In the genomic region with DNA sequence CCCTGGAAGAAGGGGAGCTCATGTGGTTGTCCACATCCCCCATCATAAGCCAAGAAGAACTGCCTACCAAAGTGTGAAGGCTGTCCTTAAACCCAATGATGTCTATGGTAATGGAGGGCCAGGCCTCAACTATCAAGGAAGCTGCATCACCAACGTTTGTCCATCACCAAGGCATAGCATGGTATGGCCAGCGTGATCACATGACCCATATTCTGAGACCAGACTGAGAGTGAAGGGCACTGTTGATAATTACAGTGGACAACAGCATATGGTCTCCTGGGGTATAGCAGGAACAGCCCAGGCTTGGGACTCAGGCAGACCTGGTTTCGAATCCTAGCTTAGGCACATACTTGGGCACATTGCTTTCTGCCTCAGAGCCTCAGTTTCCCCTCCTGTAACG, we compare ENCODE assay signal across 1 cellular context.
TF ChIP-seq lines count a peak whose summit lies in the region.

No MANE protein-coding gene starts in this region.

TF ChIP-seq in K562, 482 proteins besides CTCF, POLR2A, EP300 and RAD21 (continued from another document):
- TF ChIP-seq, protein P1, sequence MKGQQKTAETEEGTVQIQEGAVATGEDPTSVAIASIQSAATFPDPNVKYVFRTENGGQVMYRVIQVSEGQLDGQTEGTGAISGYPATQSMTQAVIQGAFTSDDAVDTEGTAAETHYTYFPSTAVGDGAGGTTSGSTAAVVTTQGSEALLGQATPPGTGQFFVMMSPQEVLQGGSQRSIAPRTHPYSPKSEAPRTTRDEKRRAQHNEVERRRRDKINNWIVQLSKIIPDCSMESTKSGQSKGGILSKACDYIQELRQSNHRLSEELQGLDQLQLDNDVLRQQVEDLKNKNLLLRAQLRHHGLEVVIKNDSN (CRISPR knock-in tag; IDR thresholded peaks at IDR 0.05) = peak; percentile 69
- TF ChIP-seq POLR2AphosphoS2 (IDR thresholded peaks at IDR 0.05; ENCODE audit: low read length) (no peak), ZNF589 (CRISPR knock-in tag; IDR thresholded peaks at IDR 0.05; ENCODE audit: low read depth) (0 out of 2 replicates have a peak, but pooled peaks have one; percentile 27), ETV6 (IDR thresholded peaks at IDR 0.05; ENCODE audit: borderline replicate concordance in 1 of 2, low read depth in 2 of 2, low read length in 1 of 2) (no peak), ETV6 (CRISPR knock-in tag; IDR thresholded peaks at IDR 0.05; ENCODE audit: borderline replicate concordance) (0 out of 2 replicates have a peak, but pooled peaks have one; percentile 36), SAP30 (IDR thresholded peaks at IDR 0.05; ENCODE audit: borderline replicate concordance, insufficient read depth, low read depth, low read length, poor library complexity, severe bottlenecking) (no peak), TOE1 (IDR thresholded peaks at IDR 0.05; ENCODE audit: borderline replicate concordance) (peak; percentile 33; the same call in 1 of the 2 replicates), TOE1 (CRISPR knock-in tag; IDR thresholded peaks at IDR 0.05; ENCODE audit: borderline replicate concordance, low read depth) (no peak), TEAD4 (IDR thresholded peaks at IDR 0.05; ENCODE audit: low read length) (no peak), TEAD4 (CRISPR knock-in tag; IDR thresholded peaks at IDR 0.05; ENCODE audit: borderline replicate concordance) (0 out of 2 replicates have a peak, but pooled peaks have one; percentile 16), KLF10 (CRISPR knock-in tag; IDR thresholded peaks at IDR 0.05) (no peak)
- TF ChIP-seq, protein P2, sequence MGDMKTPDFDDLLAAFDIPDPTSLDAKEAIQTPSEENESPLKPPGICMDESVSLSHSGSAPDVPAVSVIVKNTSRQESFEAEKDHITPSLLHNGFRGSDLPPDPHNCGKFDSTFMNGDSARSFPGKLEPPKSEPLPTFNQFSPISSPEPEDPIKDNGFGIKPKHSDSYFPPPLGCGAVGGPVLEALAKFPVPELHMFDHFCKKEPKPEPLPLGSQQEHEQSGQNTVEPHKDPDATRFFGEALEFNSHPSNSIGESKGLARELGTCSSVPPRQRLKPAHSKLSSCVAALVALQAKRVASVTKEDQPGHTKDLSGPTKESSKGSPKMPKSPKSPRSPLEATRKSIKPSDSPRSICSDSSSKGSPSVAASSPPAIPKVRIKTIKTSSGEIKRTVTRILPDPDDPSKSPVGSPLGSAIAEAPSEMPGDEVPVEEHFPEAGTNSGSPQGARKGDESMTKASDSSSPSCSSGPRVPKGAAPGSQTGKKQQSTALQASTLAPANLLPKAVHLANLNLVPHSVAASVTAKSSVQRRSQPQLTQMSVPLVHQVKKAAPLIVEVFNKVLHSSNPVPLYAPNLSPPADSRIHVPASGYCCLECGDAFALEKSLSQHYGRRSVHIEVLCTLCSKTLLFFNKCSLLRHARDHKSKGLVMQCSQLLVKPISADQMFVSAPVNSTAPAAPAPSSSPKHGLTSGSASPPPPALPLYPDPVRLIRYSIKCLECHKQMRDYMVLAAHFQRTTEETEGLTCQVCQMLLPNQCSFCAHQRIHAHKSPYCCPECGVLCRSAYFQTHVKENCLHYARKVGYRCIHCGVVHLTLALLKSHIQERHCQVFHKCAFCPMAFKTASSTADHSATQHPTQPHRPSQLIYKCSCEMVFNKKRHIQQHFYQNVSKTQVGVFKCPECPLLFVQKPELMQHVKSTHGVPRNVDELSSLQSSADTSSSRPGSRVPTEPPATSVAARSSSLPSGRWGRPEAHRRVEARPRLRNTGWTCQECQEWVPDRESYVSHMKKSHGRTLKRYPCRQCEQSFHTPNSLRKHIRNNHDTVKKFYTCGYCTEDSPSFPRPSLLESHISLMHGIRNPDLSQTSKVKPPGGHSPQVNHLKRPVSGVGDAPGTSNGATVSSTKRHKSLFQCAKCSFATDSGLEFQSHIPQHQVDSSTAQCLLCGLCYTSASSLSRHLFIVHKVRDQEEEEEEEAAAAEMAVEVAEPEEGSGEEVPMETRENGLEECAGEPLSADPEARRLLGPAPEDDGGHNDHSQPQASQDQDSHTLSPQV (IDR thresholded peaks at IDR 0.05) = peak; percentile 40; the same call in 1 of the 2 replicates
- TF ChIP-seq, protein P3, sequence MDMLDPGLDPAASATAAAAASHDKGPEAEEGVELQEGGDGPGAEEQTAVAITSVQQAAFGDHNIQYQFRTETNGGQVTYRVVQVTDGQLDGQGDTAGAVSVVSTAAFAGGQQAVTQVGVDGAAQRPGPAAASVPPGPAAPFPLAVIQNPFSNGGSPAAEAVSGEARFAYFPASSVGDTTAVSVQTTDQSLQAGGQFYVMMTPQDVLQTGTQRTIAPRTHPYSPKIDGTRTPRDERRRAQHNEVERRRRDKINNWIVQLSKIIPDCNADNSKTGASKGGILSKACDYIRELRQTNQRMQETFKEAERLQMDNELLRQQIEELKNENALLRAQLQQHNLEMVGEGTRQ (CRISPR knock-in tag; IDR thresholded peaks at IDR 0.05) = peak; percentile 60
